22 cellular contexts compared by ENCODE assay signal in genomic region chr4:4408576-4409335, GRCh38. TPM values are rescaled to one million over a fixed set of nuclear protein-coding genes. Genes with fewer than 3 reads are reported as not detected.
DNase-seq lines count a peak whose midpoint lies in the region; ATAC-seq, FAIRE-seq and TF ChIP-seq lines count a peak whose summit lies in the region.
"Had no signal": no experiment of that assay in that cellular context is flagged by ENCODE, and none has a peak within 500 bp of the region (broad histone marks: within the 10 kb centered on the region; RNA-seq: fewer than 3 reads in every experiment).

No MANE protein-coding gene starts in this region.

- no peaks in the 10 kb centered on the region for H3K79me2 ChIP-seq in neural progenitor cell (ENCODE audit: low read depth)

- FAIRE-seq in urothelium cell line (lab: Jason Lieb, UNC), result no peak
- FAIRE-seq: A204.1 had no signal

- H3K36me3 Mint-ChIP-seq in chondrocyte (ENCODE audit: low read depth), result no peaks in the 10 kb centered on the region
- no peaks in the 10 kb centered on the region for H3K36me3 Mint-ChIP-seq in neural progenitor cell
- H3K36me3 Mint-ChIP-seq: CD4-positive, CD25-positive, alpha-beta regulatory T cell had no signal

- no peaks in the 10 kb centered on the region for H3F3A ChIP-seq in neural progenitor cell (ENCODE audit: low read depth)

- H3K27ac Mint-ChIP-seq in chondrocyte (ENCODE audit: unreplicated experiment) (no peak overlapping the region), neural progenitor cell (peak overlapping the region; percentile 87)
- H3K27ac Mint-ChIP-seq: B cell; CD4-positive, CD25-positive, alpha-beta regulatory T cell had no signal

- H3K9me3 Mint-ChIP-seq in chondrocyte (ENCODE audit: low read depth) (no peaks in the 10 kb centered on the region), neural progenitor cell (no peaks in the 10 kb centered on the region)
- H3K9me3 Mint-ChIP-seq: CD4-positive, CD25-positive, alpha-beta regulatory T cell; GM23338 had no signal

- H3K4me1 ChIP-seq in BLaER1, result peaks cover 38% of the 10 kb centered on the region
- H3K4me1 ChIP-seq in neural progenitor cell, result peaks cover 3% of the 10 kb centered on the region
- H3K4me1 ChIP-seq: Peyer's patch had no signal

- ATAC-seq in GM19397 (IDR thresholded peaks at IDR 0.05; ENCODE audit: unreplicated experiment), result no peak

- H3K27me3 Mint-ChIP-seq in chondrocyte (ENCODE audit: low read depth) (peaks cover 9% of the 10 kb centered on the region), neural progenitor cell (ENCODE audit: insufficient read depth, low read depth) (peaks cover 4% of the 10 kb centered on the region)

- H3K27me3 ChIP-seq in BLaER1 (peaks cover 42% of the 10 kb centered on the region), neural progenitor cell (no peaks in the 10 kb centered on the region)
- H3K27me3 ChIP-seq: Peyer's patch had no signal

- no peaks in the 10 kb centered on the region for H3K4me1 Mint-ChIP-seq in chondrocyte (ENCODE audit: low read depth)
- H3K4me1 Mint-ChIP-seq in neural progenitor cell, result peaks cover 18% of the 10 kb centered on the region
- H3K4me1 Mint-ChIP-seq: B cell; CD4-positive, CD25-positive, alpha-beta regulatory T cell had no signal

- TF ChIP-seq CTCF in chondrocyte (IDR thresholded peaks at IDR 0.05) (no peak), neural progenitor cell (IDR thresholded peaks at IDR 0.05) (no peak)

- no peak for TF ChIP-seq EP300 in Ishikawa (IDR thresholded peaks at IDR 0.05; ENCODE audit: borderline replicate concordance)

- no peaks in the 10 kb centered on the region for H3K9me3 ChIP-seq in BLaER1
- H3K9me3 ChIP-seq in neural progenitor cell (ENCODE audit: low read depth), result no peaks in the 10 kb centered on the region
- H3K9me3 ChIP-seq: Peyer's patch had no signal

- H3K4me2 ChIP-seq in BLaER1 (peak overlapping the region; percentile 74), neural progenitor cell (no peak overlapping the region)
- H3K4me2 ChIP-seq: GM23338 had no signal

- H3K4me3 Mint-ChIP-seq in chondrocyte (ENCODE audit: unreplicated experiment), result no peak overlapping the region
- no peak overlapping the region for H3K4me3 Mint-ChIP-seq in neural progenitor cell
- H3K4me3 Mint-ChIP-seq: B cell; CD4-positive, CD25-positive, alpha-beta regulatory T cell; GM23338 had no signal

- H2AFZ ChIP-seq in neural progenitor cell (replicated peaks), result no peak overlapping the region
- H2AFZ ChIP-seq: GM23338 had no signal

- no peak overlapping the region for H3K4me3 ChIP-seq in BLaER1
- H3K4me3 ChIP-seq in neural progenitor cell, result no peak overlapping the region
- H3K4me3 ChIP-seq: GM23338, Peyer's patch had no signal

- DNase-seq in chondrocyte (ENCODE audit: low spot score) (peak; percentile 83), neural progenitor cell (ENCODE audit: low spot score) (no peak), urothelium cell line (ENCODE audit: low spot score) (no peak)
- no peak for DNase-seq in activated CD4-positive, CD25-positive, alpha-beta regulatory T cell treated with anti-CD3 and anti-CD28 coated beads, Interleukin-2, amount 50 U/mL, for 72 hours
- DNase-seq: CD4-positive, CD25-positive, alpha-beta regulatory T cell; DMS79; HCEC 1CT; IMR-90; Karpas-422; NCI-H1417; NCI-H1694 treated with DMSO at 0.1 percent for 48 hours; NCI-H2081 treated with DMSO at 0.1 percent for 48 hours; NCI-H2171 treated with DMSO at 0.1 percent for 48 hours; NCI-H524 treated with DMSO at 0.1 percent for 48 hours; NCI-H82; Peyer's patch had no signal

- H3K27ac ChIP-seq in BLaER1 (no peak overlapping the region), neural progenitor cell (no peak overlapping the region)
- H3K27ac ChIP-seq: Peyer's patch had no signal

- H4K20me1 ChIP-seq in BLaER1 (0 out of 2 replicates have a peak, but pooled peaks cover 6% of the 10 kb centered on the region), neural progenitor cell (ENCODE audit: low read depth) (no peaks in the 10 kb centered on the region)

- no peak for TF ChIP-seq RAD21 in Ishikawa (IDR thresholded peaks at IDR 0.05; ENCODE audit: low read depth)

- no peaks in the 10 kb centered on the region for H3K36me3 ChIP-seq in BLaER1
- no peaks in the 10 kb centered on the region for H3K36me3 ChIP-seq in neural progenitor cell
- H3K36me3 ChIP-seq: Peyer's patch had no signal

- no peak overlapping the region for H3K9ac ChIP-seq in BLaER1
- no peak overlapping the region for H3K9ac ChIP-seq in neural progenitor cell

TF ChIP-seq in Ishikawa, 13 proteins besides CTCF, POLR2A, EP300 and RAD21:
- 0 out of 2 replicates have a peak, but pooled peaks have one; percentile 11 for TF ChIP-seq EGR1 (IDR thresholded peaks at IDR 0.05)
- TF ChIP-seq TAF1 (IDR thresholded peaks at IDR 0.05; ENCODE audit: low read depth), result no peak
TF ChIP-seq in Ishikawa: peak in this region for 1.

RNA-seq across cellular contexts. Expression of gene NSG1, which starts 21.9 kb away (rescaled TPM):
- total RNA-seq in chondrocyte (0.42 TPM in 1 of 3 replicates, not detected in the others), neural progenitor cell (ENCODE audit: low replicate concordance) (17.9 and 41.6 TPM in 2 replicates)
- total RNA-seq: B cell had no signal

Comparison
In these comparisons a context has a peak if more than half of its experiments do, and no peak if none do; other contexts are left out.
1. RNA of gene NSG1, which starts 21.9 kb away (total RNA-seq): 17.9 to 41.6 TPM in neural progenitor cell; 0.42 TPM in chondrocyte; every median in the first group is over 10 times any median in the second.